ENCODE assay signal across 8 cellular contexts in the genomic region with DNA sequence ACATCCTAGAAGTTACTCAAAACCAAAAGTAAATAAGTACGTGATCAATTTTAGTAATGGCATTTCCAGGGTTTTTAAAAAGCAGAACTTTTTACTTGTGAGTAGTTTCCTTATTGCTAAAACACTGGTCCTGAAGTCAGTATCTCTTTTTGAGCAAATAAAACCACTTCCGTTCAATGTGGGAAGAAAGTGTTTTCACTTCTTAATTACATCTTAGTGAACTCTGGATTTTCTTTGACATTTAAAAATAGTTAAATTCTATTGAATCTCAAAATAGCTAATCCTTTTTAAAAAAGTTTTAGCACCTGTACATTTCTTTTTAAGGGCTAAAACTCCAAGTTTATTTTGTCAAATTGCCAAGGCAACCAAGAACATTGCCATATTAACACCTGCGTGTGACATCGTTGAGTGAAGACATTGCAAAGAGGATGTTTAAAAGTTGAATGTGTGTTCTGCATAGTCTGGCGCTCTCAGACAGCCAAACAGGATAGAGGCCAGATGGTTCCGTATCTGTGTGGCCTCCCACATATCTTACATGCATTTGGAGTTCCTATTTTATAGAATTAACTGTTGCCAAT. TPM values are rescaled to one million over a fixed set of nuclear protein-coding genes. Genes with fewer than 3 reads are reported as not detected.
DNase-seq lines count a peak whose midpoint lies in the region; ATAC-seq and TF ChIP-seq lines count a peak whose summit lies in the region.

No MANE protein-coding gene starts in this region.

- no peak overlapping the region for H3K27ac Mint-ChIP-seq in type B pancreatic cell

- no peaks in the 10 kb centered on the region for H3K27me3 ChIP-seq in Peyer's patch
- no peaks in the 10 kb centered on the region for H3K27me3 ChIP-seq in left lung
- no peaks in the 10 kb centered on the region for H3K27me3 ChIP-seq in esophagus muscularis mucosa

- peaks cover 14% of the 10 kb centered on the region for H3K27me3 Mint-ChIP-seq in type B pancreatic cell

- no peak for TF ChIP-seq EP300 in esophagus muscularis mucosa (IDR thresholded peaks at IDR 0.05)

- H3K27ac ChIP-seq in Peyer's patch = peak overlapping the region; percentile 18 to 79 (median 40)
- peak overlapping the region in 1 of 2 donors; percentile 69 for H3K27ac ChIP-seq in left lung
- H3K27ac ChIP-seq in esophagus muscularis mucosa (replicated peaks in 1 of 4) = peak overlapping the region in 1 of 4 donors; percentile 29

- H3K9me3 ChIP-seq in Peyer's patch (no peaks in the 10 kb centered on the region), left lung (no peaks in the 10 kb centered on the region), esophagus muscularis mucosa (no peaks in the 10 kb centered on the region)

- ATAC-seq in HG02981 (IDR thresholded peaks at IDR 0.05; ENCODE audit: unreplicated experiment) = peak; percentile 87
- ATAC-seq in left lung = peak; percentile 59

- TF ChIP-seq CTCF in Peyer's patch (IDR thresholded peaks at IDR 0.05) = no peak
- TF ChIP-seq CTCF in left lung (IDR thresholded peaks at IDR 0.05) = no peak
- TF ChIP-seq CTCF in esophagus muscularis mucosa (IDR thresholded peaks at IDR 0.05) = no peak
- no peak for TF ChIP-seq CTCF in type B pancreatic cell (conservative IDR thresholded peaks at IDR 0.05)

- H3K4me3 Mint-ChIP-seq in type B pancreatic cell = no peak overlapping the region

- 27% methylated on average over 6 of the region's 6 CpGs for WGBS in esophagus muscularis mucosa

- TF ChIP-seq POLR2A in Peyer's patch (IDR thresholded peaks at IDR 0.05) (no peak), esophagus muscularis mucosa (IDR thresholded peaks at IDR 0.05; ENCODE audit: low read depth) (no peak)

- H3K4me3 ChIP-seq in Peyer's patch = no peak overlapping the region
- no peak overlapping the region for H3K4me3 ChIP-seq in left lung
- no peak overlapping the region for H3K4me3 ChIP-seq in esophagus muscularis mucosa

- H3K4me1 Mint-ChIP-seq in type B pancreatic cell (ENCODE audit: unreplicated experiment) = no peaks in the 10 kb centered on the region

- DNase-seq in stimulated activated CD4-positive, alpha-beta T cell treated with anti-CD3 and anti-CD28 coated beads, Interleukin-15, amount 100 ng/mL, for 24 hours = peak; percentile 32
- no peak for DNase-seq in stimulated activated CD4-positive, alpha-beta T cell treated with anti-CD3 and anti-CD28 coated beads, Interleukin-2, amount 100 ng/mL, for 48 hours
- DNase-seq in Peyer's patch (peak in 2 of 3 donors; percentile 63 to 65), left lung (no peak), esophagus muscularis mucosa (ENCODE audit: extremely low spot score) (no peak), type B pancreatic cell (ENCODE audit: extremely low spot score, unreplicated experiment) (no peak), HCEC 1CT (no peak)

- no peaks in the 10 kb centered on the region for H3K36me3 Mint-ChIP-seq in type B pancreatic cell

- H3K9me3 Mint-ChIP-seq in type B pancreatic cell = no peaks in the 10 kb centered on the region

- peaks cover 0 to 5% (median 0%) of the 10 kb centered on the region in 4 donors for H3K4me1 ChIP-seq in Peyer's patch
- H3K4me1 ChIP-seq in left lung = peaks cover 3 to 34% of the 10 kb centered on the region in 2 donors
- peaks cover 5 to 25% (median 21%) of the 10 kb centered on the region in 4 donors for H3K4me1 ChIP-seq in esophagus muscularis mucosa

- intact Hi-C loops in left lung (cut with DNase I) (no loop called here), esophagus muscularis mucosa (cut with DNase I) (loop anchor here (10.0 kb wide), 1 partner anchor 720 kb away; no protein-coding TSS in a partner anchor)

- H3K36me3 ChIP-seq in Peyer's patch = peaks cover 0 to 18% (median 0%) of the 10 kb centered on the region in 3 donors
- H3K36me3 ChIP-seq in left lung = peaks cover 0 to 23% of the 10 kb centered on the region in 2 donors
- peaks cover 5 to 30% (median 22%) of the 10 kb centered on the region in 4 donors for H3K36me3 ChIP-seq in esophagus muscularis mucosa

RNA-seq across cellular contexts. Expression of gene OR5B21, which starts 17.2 kb away (rescaled TPM):
- total RNA-seq in Peyer's patch = not detected
- under 1 TPM in 1 of 2 donors, not detected in 1; 0.71 TPM for total RNA-seq in left lung
- total RNA-seq in esophagus muscularis mucosa = not detected
- total RNA-seq in type B pancreatic cell (ENCODE audit: low replicate concordance) = not detected in 2 replicates

RNA-seq across cellular contexts. Expression of gene LPXN, which starts 50.5 kb away (rescaled TPM):
- total RNA-seq in Peyer's patch (10 to 100 TPM; 12.3 to 66.0 (median 18.2) TPM), left lung (10 to 100 TPM; 18.9 to 43.8 TPM), esophagus muscularis mucosa (1 to 10 TPM; 4.1 to 9.6 (median 7.2) TPM), type B pancreatic cell (ENCODE audit: low replicate concordance) (4.5 and 4.7 TPM in 2 replicates)

RNA-seq across cellular contexts. Expression of gene ZFP91, which starts 53.7 kb away (rescaled TPM):
- 10 to 100 TPM; 42.4 to 58.3 (median 45.9) TPM for total RNA-seq in Peyer's patch
- total RNA-seq in left lung = 10 to 100 TPM; 41.3 to 50.1 TPM
- 10 to 100 TPM; 71.1 to 90.2 (median 77.7) TPM for total RNA-seq in esophagus muscularis mucosa
- total RNA-seq in type B pancreatic cell (ENCODE audit: low replicate concordance) = 39.6 and 43.6 TPM in 2 replicates

Comparison
In these comparisons a context has a peak if more than half of its experiments do, and no peak if none do; other contexts are left out.
1. DNase-seq: peak in stimulated activated CD4-positive, alpha-beta T cell treated with anti-CD3 and anti-CD28 coated beads, Interleukin-15, amount 100 ng/mL, for 24 hours (single experiment) and Peyer's patch (2 of 3); none in stimulated activated CD4-positive, alpha-beta T cell treated with anti-CD3 and anti-CD28 coated beads, Interleukin-2, amount 100 ng/mL, for 48 hours (0 of 2), left lung (0 of 2), esophagus muscularis mucosa (single experiment), type B pancreatic cell (single experiment) and HCEC 1CT (single experiment).